21 cellular contexts compared by ENCODE assay signal in genomic region chr1:22280526-22280925, GRCh38.
DNase-seq lines count a peak whose midpoint lies in the region; TF ChIP-seq lines count a peak whose summit lies in the region.
"Had no signal": no experiment of that assay in that cellular context is flagged by ENCODE, and none has a peak within 500 bp of the region (broad histone marks: within the 10 kb centered on the region; RNA-seq: fewer than 3 reads in every experiment).

No MANE protein-coding gene starts in this region.

- H3K4me3 Mint-ChIP-seq in endothelial cell (ENCODE audit: unreplicated experiment), result peak overlapping the region; percentile 9
- H3K4me3 Mint-ChIP-seq in activated CD4-positive, alpha-beta memory T cell treated with anti-CD3 and anti-CD28 coated beads for 36 hours, result no peak overlapping the region
- H3K4me3 Mint-ChIP-seq: B cell; CD14-positive monocyte; CD4-positive, alpha-beta T cell; CD8-positive, alpha-beta memory T cell; H9; HFFc6 had no signal

- no peak overlapping the region for H3K4me2 ChIP-seq in osteoblast (ENCODE audit: insufficient read depth, low read length)
- H3K4me2 ChIP-seq: BLaER1 treated with 17β-estradiol and CSF1 and Interleukin-3, amounts not matched to agents 10 nM and 100 nM had no signal

- CTCF ChIA-PET in activated CD4-positive, alpha-beta memory T cell treated with anti-CD3 and anti-CD28 coated beads for 36 hours (lab: Charles Lee), result interaction anchor here (0.6 kb wide), 1 partner anchor 163 kb away, joined by 3 read pairs; no protein-coding TSS in a partner anchor

- no peaks in the 10 kb centered on the region for H3K9me3 ChIP-seq in right atrium auricular region
- H3K9me3 ChIP-seq in osteoblast (ENCODE audit: low read depth, low read length), result no peaks in the 10 kb centered on the region
- no peaks in the 10 kb centered on the region for H3K9me3 ChIP-seq in BE2C

- peaks cover 5% of the 10 kb centered on the region for H3K27me3 Mint-ChIP-seq in endothelial cell (ENCODE audit: unreplicated experiment)
- H3K27me3 Mint-ChIP-seq in activated CD4-positive, alpha-beta memory T cell treated with anti-CD3 and anti-CD28 coated beads for 36 hours, result peaks cover 16% of the 10 kb centered on the region

- H3K9me3 Mint-ChIP-seq in endothelial cell (ENCODE audit: unreplicated experiment), result no peaks in the 10 kb centered on the region
- H3K9me3 Mint-ChIP-seq in activated CD4-positive, alpha-beta memory T cell treated with anti-CD3 and anti-CD28 coated beads for 36 hours, result peaks cover 5% of the 10 kb centered on the region
- H3K9me3 Mint-ChIP-seq: HFFc6 had no signal

- H4K20me1 ChIP-seq in osteoblast (ENCODE audit: insufficient read depth, low read length), result peaks cover 4% of the 10 kb centered on the region
- H4K20me1 ChIP-seq: BLaER1 treated with 17β-estradiol and CSF1 and Interleukin-3, amounts not matched to agents 10 nM and 100 nM had no signal

- H3K4me3 ChIP-seq in right atrium auricular region (no peak overlapping the region), osteoblast (ENCODE audit: insufficient read depth, low read length) (no peak overlapping the region), BE2C (ENCODE audit: low read depth, low read length) (no peak overlapping the region)
- H3K4me3 ChIP-seq: BLaER1 treated with 17β-estradiol and CSF1 and Interleukin-3, amounts not matched to agents 10 nM and 100 nM; GM12878 had no signal

- no peaks in the 10 kb centered on the region for H3K36me3 Mint-ChIP-seq in endothelial cell (ENCODE audit: low read depth, unreplicated experiment)
- no peaks in the 10 kb centered on the region for H3K36me3 Mint-ChIP-seq in activated CD4-positive, alpha-beta memory T cell treated with anti-CD3 and anti-CD28 coated beads for 36 hours
- H3K36me3 Mint-ChIP-seq: CD14-positive monocyte had no signal

- H3K4me1 ChIP-seq in right atrium auricular region (no peaks in the 10 kb centered on the region), osteoblast (ENCODE audit: insufficient read depth, low read length) (no peaks in the 10 kb centered on the region), BE2C (no peaks in the 10 kb centered on the region)
- H3K4me1 ChIP-seq: BLaER1 treated with 17β-estradiol and CSF1 and Interleukin-3, amounts not matched to agents 10 nM and 100 nM had no signal

- no peak overlapping the region for H2AFZ ChIP-seq in osteoblast (ENCODE audit: low read length)

- intact Hi-C loops in cardiac septum (cut with DNase I), result no loop called here
- intact Hi-C loops in activated CD4-positive, alpha-beta memory T cell treated with anti-CD3 and anti-CD28 coated beads for 36 hours (cut with micrococcal nuclease), result no loop called here

- H3K79me2 ChIP-seq in osteoblast (ENCODE audit: insufficient read depth, low read length), result no peaks in the 10 kb centered on the region

- no peak overlapping the region for H3K27ac Mint-ChIP-seq in endothelial cell (ENCODE audit: unreplicated experiment)
- no peak overlapping the region for H3K27ac Mint-ChIP-seq in activated CD4-positive, alpha-beta memory T cell treated with anti-CD3 and anti-CD28 coated beads for 36 hours
- H3K27ac Mint-ChIP-seq: B cell; CD14-positive monocyte; CD4-positive, alpha-beta T cell; CD8-positive, alpha-beta memory T cell; HFFc6 had no signal

- H3K36me3 ChIP-seq in right atrium auricular region (no peaks in the 10 kb centered on the region), osteoblast (ENCODE audit: insufficient read depth, low read length) (no peaks in the 10 kb centered on the region), BE2C (no peaks in the 10 kb centered on the region)
- H3K36me3 ChIP-seq: BLaER1 treated with 17β-estradiol and CSF1 and Interleukin-3, amounts not matched to agents 10 nM and 100 nM had no signal

- TF ChIP-seq CTCF in right atrium auricular region (IDR thresholded peaks at IDR 0.05) (no peak), endothelial cell (IDR thresholded peaks at IDR 0.05; ENCODE audit: unreplicated experiment) (no peak), osteoblast (IDR thresholded peaks at IDR 0.05; ENCODE audit: extremely low read depth, low read depth, low read length) (no peak), BE2C (IDR thresholded peaks at IDR 0.05; ENCODE audit: low read depth, low read length) (no peak)

- DNase-seq in cardiac septum (ENCODE audit: low spot score) (peak; percentile 24), right atrium auricular region (ENCODE audit: low spot score) (no peak), endothelial cell (ENCODE audit: low spot score) (no peak), osteoblast (ENCODE audit: insufficient read length, low spot score, missing footprints) (peak; percentile 54), BE2C (no peak), NCI-H1417 (lab: John Stamatoyannopoulos, UW) (no peak), H4 (ENCODE audit: low spot score) (no peak)
- DNase-seq in activated CD4-positive, alpha-beta memory T cell treated with anti-CD3 and anti-CD28 coated beads for 36 hours, result no peak
- DNase-seq: CD4-positive, alpha-beta T cell; CD8-positive, alpha-beta memory T cell; DMS 273 treated with DMSO at 0.1 percent for 48 hours; DMS79; EL; GDM1; H9; HFFc6 had no signal

- H3K27ac ChIP-seq in right atrium auricular region (no peak overlapping the region), osteoblast (ENCODE audit: low read depth, low read length) (no peak overlapping the region)
- H3K27ac ChIP-seq: 22Rv1; BLaER1 treated with 17β-estradiol and CSF1 and Interleukin-3, amounts not matched to agents 10 nM and 100 nM had no signal

- H3K4me1 Mint-ChIP-seq in endothelial cell (ENCODE audit: unreplicated experiment), result no peaks in the 10 kb centered on the region
- no peaks in the 10 kb centered on the region for H3K4me1 Mint-ChIP-seq in activated CD4-positive, alpha-beta memory T cell treated with anti-CD3 and anti-CD28 coated beads for 36 hours (ENCODE audit: low read depth)
- H3K4me1 Mint-ChIP-seq: B cell; CD14-positive monocyte; CD8-positive, alpha-beta memory T cell had no signal

- POLR2A ChIA-PET in activated CD4-positive, alpha-beta memory T cell treated with anti-CD3 and anti-CD28 coated beads for 36 hours (lab: Charles Lee), result no interaction called here

- H3K27me3 ChIP-seq in right atrium auricular region (no peaks in the 10 kb centered on the region), osteoblast (ENCODE audit: insufficient read depth, low read length) (peaks cover 12% of the 10 kb centered on the region), BE2C (no peaks in the 10 kb centered on the region)
- H3K27me3 ChIP-seq: BLaER1 treated with 17β-estradiol and CSF1 and Interleukin-3, amounts not matched to agents 10 nM and 100 nM had no signal

Comparison
In these comparisons a context has a peak if more than half of its experiments do, and no peak if none do; other contexts are left out.
1. DNase-seq: peak in cardiac septum (single experiment) and osteoblast (single experiment); none in right atrium auricular region (single experiment), endothelial cell (single experiment), BE2C (single experiment), NCI-H1417 (0 of 3), H4 (single experiment) and activated CD4-positive, alpha-beta memory T cell treated with anti-CD3 and anti-CD28 coated beads for 36 hours (single experiment).